ENCODE assay signal across 15 cellular contexts in the genomic region with DNA sequence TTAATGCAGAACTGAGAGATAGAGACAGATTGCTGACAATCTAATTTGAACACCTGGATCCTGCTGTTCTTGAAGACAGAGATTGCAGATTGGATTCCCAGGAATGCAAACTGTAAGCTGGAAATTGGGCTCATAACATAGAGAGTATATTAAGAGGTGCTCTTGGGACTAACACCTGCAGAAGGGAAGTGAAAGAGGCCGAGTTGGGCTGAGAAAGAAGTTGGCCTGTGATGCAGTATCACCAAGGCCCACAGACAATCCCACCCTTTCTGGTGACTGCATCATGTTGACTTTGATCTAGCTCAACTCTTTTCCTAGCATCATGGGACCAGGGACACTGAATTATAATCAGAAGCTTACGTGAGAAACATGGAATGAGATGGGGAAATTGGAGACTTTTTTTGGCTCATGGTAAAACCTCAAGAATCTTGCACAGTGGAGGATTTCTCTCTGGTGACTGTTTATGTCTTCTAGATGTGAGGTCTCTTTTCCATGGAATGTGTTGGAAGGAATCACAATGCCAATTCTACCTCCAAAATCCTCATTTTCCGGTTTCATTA. TPM values are rescaled to one million over a fixed set of nuclear protein-coding genes. Genes with fewer than 3 reads are reported as not detected.
A peak's percentile ranks its signal among the peaks of the same experiment; 100 is the strongest.
DNase-seq lines count a peak whose midpoint lies in the region; ATAC-seq and TF ChIP-seq lines count a peak whose summit lies in the region.
"Had no signal": no experiment of that assay in that cellular context is flagged by ENCODE, and none has a peak within 500 bp of the region (broad histone marks: within the 10 kb centered on the region; RNA-seq: fewer than 3 reads in every experiment).

No MANE protein-coding gene starts in this region.

- H3K36me3 Mint-ChIP-seq in chondrocyte (ENCODE audit: low read depth): no peaks in the 10 kb centered on the region

- intact Hi-C loops in sciatic nerve (cut with DNase I): no loop called here

- peak overlapping the region; percentile 89 for H3K27ac Mint-ChIP-seq in chondrocyte (ENCODE audit: unreplicated experiment)

- H3K4me3 Mint-ChIP-seq in chondrocyte (ENCODE audit: unreplicated experiment): no peak overlapping the region

- ATAC-seq in sciatic nerve (peak; percentile 70), HG03460 (IDR thresholded peaks at IDR 0.05; ENCODE audit: unreplicated experiment) (no peak)
- no peak for ATAC-seq in stimulated activated naive CD8-positive, alpha-beta T cell treated with anti-CD3 and anti-CD28 coated beads, Interleukin-15, Interleukin-2, amounts not matched to agents 100 U/mL and 50 U/mL, for 24 hours

- H3K27me3 Mint-ChIP-seq in chondrocyte (ENCODE audit: low read depth): no peaks in the 10 kb centered on the region

- DNase-seq in EL: peak; percentile 2
- DNase-seq in LHCN-M2 (ENCODE audit: low read depth): peak; percentile 6
- DNase-seq in chondrocyte (ENCODE audit: low spot score): no peak
- DNase-seq in sciatic nerve (ENCODE audit: low spot score): no peak
- no peak for DNase-seq in T-helper 9 cell
- DNase-seq in mucosa of gallbladder (ENCODE audit: low spot score): no peak
- no peak for DNase-seq in stimulated activated naive CD8-positive, alpha-beta T cell treated with anti-CD3 and anti-CD28 coated beads, Interleukin-15, Interleukin-2, amounts not matched to agents 100 U/mL and 50 U/mL, for 24 hours
- DNase-seq: ACHN, C1 segment of cervical spinal cord, DMS 273 treated with DMSO at 0.1 percent for 48 hours, NCI-H1417, NCI-H2029 treated with DMSO at 0.1 percent for 48 hours, NCI-H524 treated with DMSO at 0.1 percent for 48 hours, SW 1271 had no signal

- H3K4me1 Mint-ChIP-seq in chondrocyte (ENCODE audit: low read depth): peaks cover 48% of the 10 kb centered on the region

- peaks cover 2% of the 10 kb centered on the region for H3K9me3 Mint-ChIP-seq in chondrocyte (ENCODE audit: low read depth)

- TF ChIP-seq CTCF in chondrocyte (IDR thresholded peaks at IDR 0.05): no peak

RNA-seq across cellular contexts. Expression of a gene that starts 36.5 kb away (rescaled TPM):
- 17.2 and 19.5 TPM in 2 replicates for total RNA-seq in LHCN-M2 (2014; rRNA removed)
- 4.6 TPM for polyA plus RNA-seq in LHCN-M2 (2012)
- 5.0 to 7.6 TPM (median 7.4 TPM) in 3 replicates for total RNA-seq in chondrocyte
- total RNA-seq in sciatic nerve: 23.2 TPM
- 25.1 TPM for total RNA-seq in mucosa of gallbladder

Comparison
In these comparisons a context has a peak if more than half of its experiments do, and no peak if none do; other contexts are left out.
1. DNase-seq: peak in EL (single experiment) and LHCN-M2 (single experiment); none in chondrocyte (single experiment), sciatic nerve (single experiment), T-helper 9 cell (single experiment), mucosa of gallbladder (single experiment) and stimulated activated naive CD8-positive, alpha-beta T cell treated with anti-CD3 and anti-CD28 coated beads, Interleukin-15, Interleukin-2, amounts not matched to agents 100 U/mL and 50 U/mL, for 24 hours (single experiment).